37 cellular contexts compared by ENCODE assay signal in the genomic region with DNA sequence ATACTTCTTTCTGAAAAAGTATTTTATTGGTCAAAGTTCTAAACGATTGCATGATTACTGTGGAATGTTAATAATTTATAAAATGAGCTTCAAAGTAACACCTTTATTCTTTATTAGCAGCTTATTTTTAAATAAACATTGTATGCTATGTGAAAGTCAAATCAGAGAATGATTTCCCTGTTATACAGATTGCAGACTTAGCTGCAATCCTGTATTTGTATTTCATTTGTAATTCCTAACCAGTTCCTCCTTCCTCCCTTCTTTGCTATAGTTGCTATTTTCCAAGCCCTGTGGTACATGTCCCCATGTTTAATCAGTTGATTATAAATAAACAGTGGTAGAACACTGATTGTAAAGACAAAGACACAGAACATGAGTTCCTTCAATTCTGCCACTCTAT.
"Had no signal": no experiment of that assay in that cellular context is flagged by ENCODE, and none has a peak within 500 bp of the region (broad histone marks: within the 10 kb centered on the region; RNA-seq: fewer than 3 reads in every experiment).

No MANE protein-coding gene starts in this region.

- H3K27me3 Mint-ChIP-seq: activated naive CD4-positive, alpha-beta T cell treated with anti-CD3 and anti-CD28 coated beads, Interleukin-2, amount 50 U/mL, for 24 hours; activated naive CD8-positive, alpha-beta T cell had no signal

- FAIRE-seq: TTC549 had no signal

- H3K9me3 Mint-ChIP-seq: activated CD4-positive, alpha-beta memory T cell treated with anti-CD3 and anti-CD28 coated beads, Interleukin-2, amount 10 ng/mL, durations not matched to agents 7 days and 5 days; activated CD4-positive, alpha-beta T cell treated with anti-CD3 and anti-CD28 coated beads, Interleukin-2, amount 10 ng/mL, durations not matched to agents 7 days and 5 days; activated naive CD4-positive, alpha-beta T cell treated with anti-CD3 and anti-CD28 coated beads, Interleukin-2, amount 10 ng/mL, durations not matched to agents 7 days and 5 days; activated naive CD4-positive, alpha-beta T cell treated with anti-CD3 and anti-CD28 coated beads, Interleukin-2, amount 50 U/mL, for 24 hours; activated naive CD8-positive, alpha-beta T cell treated with anti-CD3 and anti-CD28 coated beads, Interleukin-2, amount 10 ng/mL, durations not matched to agents 7 days and 5 days; activated naive CD8-positive, alpha-beta T cell treated with anti-CD3 and anti-CD28 coated beads, Interleukin-2, amount 50 U/mL, for 24 hours; activated T-cell treated with anti-CD3 and anti-CD28 coated beads, Interleukin-2, amount 50 U/mL, for 24 hours; activated T-helper 2 cell treated with anti-CD3 and anti-CD28 coated beads, Interferon-gamma antibody, Interleukin-2, Interleukin-4, amounts not matched to agents 10 μg/mL and 5 μg/mL and 100 μg/mL, durations not matched to agents 14 hours and 24 hours and 36 hours; T-helper 1 cell treated with Interleukin-12 subunit alpha and Interleukin-12 subunit beta and Interleukin-4 antibody, amounts not matched to agents 30 μg/mL and 1 μg/mL, for 36 hours; T-helper 2 cell treated with Interferon-gamma antibody and Interleukin-4, amounts not matched to agents 5 μg/mL and 100 μg/mL, for 36 hours; WTC11 had no signal

- H3K9me3 ChIP-seq: ascending aorta, breast epithelium had no signal

- H3K4me3 Mint-ChIP-seq: activated CD4-positive, alpha-beta memory T cell treated with anti-CD3 and anti-CD28 coated beads, Interleukin-2, amount 10 ng/mL, durations not matched to agents 7 days and 5 days; activated CD4-positive, alpha-beta T cell treated with anti-CD3 and anti-CD28 coated beads for 36 hours; activated CD4-positive, alpha-beta T cell treated with anti-CD3 and anti-CD28 coated beads, Interleukin-2, amount 10 ng/mL, durations not matched to agents 7 days and 5 days; activated CD8-positive, alpha-beta memory T cell treated with anti-CD3 and anti-CD28 coated beads, Interleukin-2, amount 10 ng/mL, durations not matched to agents 7 days and 5 days; activated CD8-positive, alpha-beta T cell treated with anti-CD3 and anti-CD28 coated beads, Interleukin-2, amount 10 ng/mL, durations not matched to agents 7 days and 5 days; activated naive CD4-positive, alpha-beta T cell treated with anti-CD3 and anti-CD28 coated beads, Interleukin-2, amount 10 ng/mL, durations not matched to agents 7 days and 5 days; activated naive CD4-positive, alpha-beta T cell treated with anti-CD3 and anti-CD28 coated beads, Interleukin-2, amount 50 U/mL, for 24 hours; activated naive CD8-positive, alpha-beta T cell; activated naive CD8-positive, alpha-beta T cell treated with anti-CD3 and anti-CD28 coated beads, Interleukin-2, amount 10 ng/mL, durations not matched to agents 7 days and 5 days; activated naive CD8-positive, alpha-beta T cell treated with anti-CD3 and anti-CD28 coated beads, Interleukin-2, amount 50 U/mL, for 24 hours; activated T-cell treated with anti-CD3 and anti-CD28 coated beads, Interleukin-2, amount 50 U/mL, for 24 hours; T-helper 1 cell treated with Interleukin-12 subunit alpha and Interleukin-12 subunit beta and Interleukin-4 antibody, amounts not matched to agents 30 μg/mL and 1 μg/mL, for 36 hours; T-helper 2 cell treated with Interferon-gamma antibody and Interleukin-4, amounts not matched to agents 5 μg/mL and 100 μg/mL, for 36 hours; WTC11 had no signal

- H3K27ac ChIP-seq: ascending aorta, brain microvascular endothelial cell, breast epithelium, WERI-Rb-1 had no signal

- H3K4me1 ChIP-seq: ascending aorta, breast epithelium had no signal

- H3K4me1 Mint-ChIP-seq: activated CD4-positive, alpha-beta T cell treated with anti-CD3 and anti-CD28 coated beads for 36 hours; activated CD8-positive, alpha-beta memory T cell treated with anti-CD3 and anti-CD28 coated beads, Interleukin-2, amount 10 ng/mL, durations not matched to agents 7 days and 5 days; activated naive CD4-positive, alpha-beta T cell treated with anti-CD3 and anti-CD28 coated beads, Interleukin-2, amount 50 U/mL, for 24 hours; activated naive CD8-positive, alpha-beta T cell treated with anti-CD3 and anti-CD28 coated beads, Interleukin-2, amount 10 ng/mL, durations not matched to agents 7 days and 5 days; activated naive CD8-positive, alpha-beta T cell treated with anti-CD3 and anti-CD28 coated beads, Interleukin-2, amount 50 U/mL, for 24 hours had no signal

- H3K27ac Mint-ChIP-seq: activated CD4-positive, alpha-beta memory T cell treated with anti-CD3 and anti-CD28 coated beads, Interleukin-2, amount 10 ng/mL, durations not matched to agents 7 days and 5 days; activated CD4-positive, alpha-beta T cell treated with anti-CD3 and anti-CD28 coated beads for 36 hours; activated CD4-positive, alpha-beta T cell treated with anti-CD3 and anti-CD28 coated beads, Interleukin-2, amount 10 ng/mL, durations not matched to agents 7 days and 5 days; activated CD8-positive, alpha-beta memory T cell treated with anti-CD3 and anti-CD28 coated beads, Interleukin-2, amount 10 ng/mL, durations not matched to agents 7 days and 5 days; activated CD8-positive, alpha-beta T cell treated with anti-CD3 and anti-CD28 coated beads, Interleukin-2, amount 10 ng/mL, durations not matched to agents 7 days and 5 days; activated naive CD4-positive, alpha-beta T cell treated with anti-CD3 and anti-CD28 coated beads, Interleukin-2, amount 10 ng/mL, durations not matched to agents 7 days and 5 days; activated naive CD4-positive, alpha-beta T cell treated with anti-CD3 and anti-CD28 coated beads, Interleukin-2, amount 50 U/mL, for 24 hours; activated naive CD8-positive, alpha-beta T cell; activated naive CD8-positive, alpha-beta T cell treated with anti-CD3 and anti-CD28 coated beads, Interleukin-2, amount 10 ng/mL, durations not matched to agents 7 days and 5 days; activated naive CD8-positive, alpha-beta T cell treated with anti-CD3 and anti-CD28 coated beads, Interleukin-2, amount 50 U/mL, for 24 hours; activated T-cell treated with anti-CD3 and anti-CD28 coated beads, Interleukin-2, amount 50 U/mL, for 24 hours; activated T-helper 2 cell treated with anti-CD3 and anti-CD28 coated beads, Interferon-gamma antibody, Interleukin-2, Interleukin-4, amounts not matched to agents 10 μg/mL and 5 μg/mL and 100 μg/mL, durations not matched to agents 14 hours and 24 hours and 36 hours; T-helper 1 cell treated with Interleukin-12 subunit alpha and Interleukin-12 subunit beta and Interleukin-4 antibody, amounts not matched to agents 30 μg/mL and 1 μg/mL, for 36 hours; T-helper 2 cell treated with Interferon-gamma antibody and Interleukin-4, amounts not matched to agents 5 μg/mL and 100 μg/mL, for 36 hours; WTC11 had no signal

- H3K27me3 ChIP-seq: ascending aorta, brain microvascular endothelial cell, breast epithelium had no signal

- DNase-seq: activated CD4-positive, alpha-beta memory T cell treated with anti-CD3 and anti-CD28 coated beads, Interleukin-2, amount 10 ng/mL, durations not matched to agents 7 days and 5 days; activated CD4-positive, alpha-beta T cell treated with anti-CD3 and anti-CD28 coated beads for 1 hour; activated CD4-positive, alpha-beta T cell treated with anti-CD3 and anti-CD28 coated beads for 36 hours; activated CD4-positive, alpha-beta T cell treated with anti-CD3 and anti-CD28 coated beads for 48 hours; activated CD4-positive, alpha-beta T cell treated with anti-CD3 and anti-CD28 coated beads, Interleukin-2, amount 10 ng/mL, durations not matched to agents 7 days and 5 days; activated CD4-positive, alpha-beta T cell treated with anti-CD3 and anti-CD28 coated beads, Interleukin-2, amount 50 U/mL, for 48 hours; activated CD4-positive, CD25-positive, alpha-beta regulatory T cell; activated CD8-positive, alpha-beta memory T cell treated with anti-CD3 and anti-CD28 coated beads for 24 hours; activated CD8-positive, alpha-beta memory T cell treated with anti-CD3 and anti-CD28 coated beads, Interleukin-2, amount 10 ng/mL, durations not matched to agents 7 days and 5 days; activated CD8-positive, alpha-beta memory T cell treated with anti-CD3 and anti-CD28 coated beads, Interleukin-2, amount 50 U/mL, for 48 hours; activated CD8-positive, alpha-beta T cell treated with anti-CD3 and anti-CD28 coated beads, Interleukin-2, amount 10 ng/mL, durations not matched to agents 7 days and 5 days; activated effector memory CD4-positive, alpha-beta T cell treated with Interleukin-2 at 50 U/mL for 16 hours; activated gamma-delta T cell; activated naive CD4-positive, alpha-beta T cell treated with anti-CD3 and anti-CD28 coated beads, Interleukin-2, amount 10 ng/mL, durations not matched to agents 7 days and 5 days; activated naive CD4-positive, alpha-beta T cell treated with Interleukin-2 at 50 U/mL for 16 hours; activated naive CD8-positive, alpha-beta T cell treated with anti-CD3 and anti-CD28 coated beads, Interleukin-2, amount 10 ng/mL, durations not matched to agents 7 days and 5 days; activated naive CD8-positive, alpha-beta T cell treated with anti-CD3 and anti-CD28 coated beads, Interleukin-2, amount 50 U/mL, for 24 hours; activated T-cell treated with anti-CD3 and anti-CD28 coated beads, Interleukin-2, amount 50 U/mL, for 24 hours; activated T-cell treated with anti-CD3 and anti-CD28 coated beads, Interleukin-2, amount 50 U/mL, for 48 hours; amygdala; anterior cingulate cortex; brain microvascular endothelial cell; central memory CD4-positive, alpha-beta T cell; T-helper 1 cell; T-helper 2 cell; T-helper 9 cell; WERI-Rb-1 had no signal

- H3K36me3 ChIP-seq: ascending aorta, brain microvascular endothelial cell, breast epithelium, WERI-Rb-1 had no signal

- H3K4me3 ChIP-seq: ascending aorta, breast epithelium had no signal

- H3K36me3 Mint-ChIP-seq: activated CD8-positive, alpha-beta memory T cell treated with anti-CD3 and anti-CD28 coated beads, Interleukin-2, amount 10 ng/mL, durations not matched to agents 7 days and 5 days; activated naive CD4-positive, alpha-beta T cell treated with anti-CD3 and anti-CD28 coated beads, Interleukin-2, amount 10 ng/mL, durations not matched to agents 7 days and 5 days; activated naive CD4-positive, alpha-beta T cell treated with anti-CD3 and anti-CD28 coated beads, Interleukin-2, amount 50 U/mL, for 24 hours; activated naive CD8-positive, alpha-beta T cell; activated naive CD8-positive, alpha-beta T cell treated with anti-CD3 and anti-CD28 coated beads, Interleukin-2, amount 10 ng/mL, durations not matched to agents 7 days and 5 days; WTC11 had no signal

- ATAC-seq: activated CD4-positive, alpha-beta T cell treated with anti-CD3 and anti-CD28 coated beads for 36 hours; activated CD4-positive, CD25-positive, alpha-beta regulatory T cell treated with anti-CD3 and anti-CD28 coated beads, Interleukin-2, amount 50 U/mL, for 24 hours; activated CD8-positive, alpha-beta memory T cell treated with anti-CD3 and anti-CD28 coated beads, Interleukin-2, amount 10 ng/mL, durations not matched to agents 7 days and 5 days; activated CD8-positive, alpha-beta T cell treated with anti-CD3 and anti-CD28 coated beads, Interleukin-2, amount 10 ng/mL, durations not matched to agents 7 days and 5 days; activated naive CD8-positive, alpha-beta T cell treated with anti-CD3 and anti-CD28 coated beads, Interleukin-2, amount 50 U/mL, for 24 hours; WTC11 had no signal
